26 cellular contexts compared by ENCODE assay signal in genomic region chr4:65921180-65921579, GRCh38.
"Had no signal": no experiment of that assay in that cellular context is flagged by ENCODE, and none has a peak within 500 bp of the region (broad histone marks: within the 10 kb centered on the region; RNA-seq: fewer than 3 reads in every experiment).

No MANE protein-coding gene starts in this region.

- H3K27me3 ChIP-seq: stomach, suprapubic skin, thyroid gland, tibial artery, tibial nerve, transverse colon, upper lobe of left lung, upper lobe of right lung, uterus, vagina had no signal

- ATAC-seq: stimulated activated effector memory CD8-positive, alpha-beta T cell treated with anti-CD3 and anti-CD28 coated beads, Interleukin-12 subunit alpha, Interleukin-12 subunit beta, amount 100 ng/mL, for 72 hours; stimulated activated memory B cell treated with anti-CD40 and anti-IgM and Interleukin-4, amounts not matched to agents 10 μg/mL and 1 μg/mL and 100 μg/mL, for 72 hours; stimulated activated naive B cell treated with anti-CD40 and anti-IgM and Interleukin-4, amounts not matched to agents 10 μg/mL and 1 μg/mL and 100 μg/mL, for 72 hours; stimulated activated naive CD8-positive, alpha-beta T cell treated with anti-CD3 and anti-CD28 coated beads, Interleukin-15, amount 100 ng/mL, for 72 hours; stimulated activated naive CD8-positive, alpha-beta T cell treated with anti-CD3 and anti-CD28 coated beads, Interleukin-15, Interleukin-2, amounts not matched to agents 100 U/mL and 50 U/mL, for 24 hours; upper lobe of right lung had no signal

- FAIRE-seq: urothelium cell line had no signal

- H3K36me3 ChIP-seq: stomach, suprapubic skin, thoracic aorta, thyroid gland, tibial artery, tibial nerve, transverse colon, upper lobe of left lung, upper lobe of right lung, uterus, vagina had no signal

- H3K4me3 ChIP-seq: stomach, suprapubic skin, thoracic aorta, thyroid gland, tibial artery, tibial nerve, transverse colon, upper lobe of left lung, upper lobe of right lung, uterus, vagina had no signal

- H3K4me1 ChIP-seq: stomach, suprapubic skin, thyroid gland, tibial artery, tibial nerve, transverse colon, upper lobe of left lung, upper lobe of right lung, uterus, vagina had no signal

- H3K9me3 ChIP-seq: stomach, suprapubic skin, thoracic aorta, thyroid gland, tibial artery, tibial nerve, transverse colon, upper lobe of left lung, upper lobe of right lung, uterus, vagina had no signal

- DNase-seq: stimulated activated CD4-positive, alpha-beta T cell treated with anti-CD3 and anti-CD28 coated beads, Interleukin-2, amount 100 ng/mL, for 48 hours; stimulated activated CD4-positive, alpha-beta T cell treated with anti-CD3 and anti-CD28 coated beads, Interleukin-4, amount 100 ng/mL, for 1 hour; stimulated activated CD4-positive, alpha-beta T cell treated with anti-CD3 and anti-CD28 coated beads, Interleukin-4, amount 100 ng/mL, for 24 hours; stimulated activated CD4-positive, alpha-beta T cell treated with anti-CD3 and anti-CD28 coated beads, Interleukin-4, amount 100 ng/mL, for 4 hours; stimulated activated CD8-positive, alpha-beta memory T cell treated with anti-CD3 and anti-CD28 coated beads, Interleukin-4, amount 100 ng/mL, for 48 hours; stimulated activated naive B cell treated with anti-CD40 and anti-IgM and Interleukin-4, amounts not matched to agents 10 μg/mL and 1 μg/mL and 100 μg/mL, for 72 hours; stimulated activated naive CD4-positive, alpha-beta T cell; stimulated activated naive CD4-positive, alpha-beta T cell treated with Interleukin-2 at 50 U/mL for 16 hours; stimulated activated naive CD8-positive, alpha-beta T cell treated with anti-CD3 and anti-CD28 coated beads, Interleukin-15, amount 100 ng/mL, for 72 hours; stimulated activated naive CD8-positive, alpha-beta T cell treated with anti-CD3 and anti-CD28 coated beads, Interleukin-15, Interleukin-2, amounts not matched to agents 100 U/mL and 50 U/mL, for 24 hours; stomach; substantia nigra; thyroid gland; tibial artery; transverse colon; trophoblast cell; upper lobe of left lung; upper lobe of right lung; uterus had no signal

- H3K27ac ChIP-seq: stomach, suprapubic skin, thoracic aorta, thyroid gland, tibial artery, tibial nerve, transverse colon, upper lobe of left lung, upper lobe of right lung, uterus, vagina had no signal
